In the genomic region with DNA sequence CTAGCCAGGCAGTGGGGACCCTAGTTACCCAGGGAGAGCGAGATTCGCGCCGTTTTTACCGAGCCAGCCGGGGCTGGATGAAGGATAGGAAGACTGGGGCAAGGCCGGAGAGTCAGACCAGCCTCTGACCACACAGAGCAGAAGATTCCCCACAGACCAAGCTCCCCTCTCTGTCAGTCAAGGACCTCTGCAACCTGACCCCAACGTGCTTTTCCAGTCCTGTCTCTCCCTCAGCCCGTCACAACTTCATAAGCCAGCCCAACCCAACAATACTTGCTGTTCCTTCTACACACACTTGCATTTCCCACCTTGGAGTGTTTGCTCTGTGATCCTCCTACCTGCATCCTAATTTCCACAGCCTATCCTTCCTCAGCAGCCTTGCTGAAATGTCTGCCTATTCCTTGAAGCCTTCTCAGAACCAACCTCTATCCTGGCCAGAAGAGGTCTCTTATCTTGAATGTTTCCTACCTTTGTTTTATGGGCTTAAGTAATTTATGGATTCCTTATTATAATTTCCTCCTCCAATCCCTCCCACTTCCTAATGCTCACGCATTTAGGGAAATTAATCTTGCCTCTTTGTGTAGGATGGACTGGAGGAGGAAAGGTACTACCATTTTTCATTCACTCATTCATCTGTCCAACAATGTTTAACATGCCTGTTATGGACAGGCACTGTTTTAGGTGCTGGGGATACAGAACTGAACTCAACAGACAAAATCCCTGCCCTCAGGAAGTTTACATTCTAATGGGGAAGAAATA, we compare ENCODE assay signal across 8 cellular contexts. TPM values are rescaled to one million over a fixed set of nuclear protein-coding genes. Genes with fewer than 3 reads are reported as not detected.
DNase-seq lines count a peak whose midpoint lies in the region; ATAC-seq and TF ChIP-seq lines count a peak whose summit lies in the region.

A gene (minus strand): TSS at position 424 of the 759 bp plus-strand sequence. CDS start 751 bp downstream, outside the sequence.

- ATAC-seq in Right ventricle myocardium inferior (no peak), HG03565 (IDR thresholded peaks at IDR 0.05; ENCODE audit: unreplicated experiment) (no peak)

- peaks cover 4% of the 10 kb centered on the region for H3K9me3 ChIP-seq in WERI-Rb-1 (ENCODE audit: severe bottlenecking)

- TF ChIP-seq CTCF in WERI-Rb-1 (IDR thresholded peaks at IDR 0.05; ENCODE audit: low read depth, low read length), result no peak
- no peak for TF ChIP-seq CTCF in GM10266 (IDR thresholded peaks at IDR 0.05; ENCODE audit: control insufficient read depth, insufficient read depth, low read depth, missing control alignments)

- intact Hi-C loops in Right ventricle myocardium inferior (cut with DNase I), result no loop called here

- peak within 1 kb of the TSS; percentile 58 for H3K4me3 ChIP-seq in WERI-Rb-1 (ENCODE audit: low read depth, low read length)

- no peaks in the 10 kb centered on the region for H3K27me3 ChIP-seq in WERI-Rb-1 (ENCODE audit: insufficient read depth, low read depth, severe bottlenecking)

- peaks cover 24% of the 10 kb centered on the region for H3K36me3 ChIP-seq in WERI-Rb-1

- H3K27ac ChIP-seq in WERI-Rb-1, result peak within 1 kb of the TSS; percentile 72

- DNase-seq in NCI-H2107 treated with DMSO at 0.1 percent for 48 hours (lab: John Stamatoyannopoulos, UW; ENCODE audit: unreplicated experiment) (peak; percentile 26), NCI-H2107 (lab: John Stamatoyannopoulos, UW) (no peak), WERI-Rb-1 (no peak), Right ventricle myocardium inferior (ENCODE audit: missing footprints) (no peak), pons (ENCODE audit: low spot score) (peak; percentile 1), GM10266 (ENCODE audit: extremely low spot score) (no peak), NCI-H1694 (lab: John Stamatoyannopoulos, UW) (no peak)

RNA-seq across cellular contexts. Expression of the gene that starts here (rescaled TPM):
- 121 TPM for total RNA-seq in Right ventricle myocardium inferior

Comparison
In these comparisons a context has a peak if more than half of its experiments do, and no peak if none do; other contexts are left out.
1. DNase-seq: peak in NCI-H2107 treated with DMSO at 0.1 percent for 48 hours (single experiment) and pons (single experiment); none in NCI-H2107 (single experiment), WERI-Rb-1 (single experiment), Right ventricle myocardium inferior (single experiment), GM10266 (single experiment) and NCI-H1694 (single experiment).